9 cellular contexts compared by ENCODE assay signal in the genomic region with DNA sequence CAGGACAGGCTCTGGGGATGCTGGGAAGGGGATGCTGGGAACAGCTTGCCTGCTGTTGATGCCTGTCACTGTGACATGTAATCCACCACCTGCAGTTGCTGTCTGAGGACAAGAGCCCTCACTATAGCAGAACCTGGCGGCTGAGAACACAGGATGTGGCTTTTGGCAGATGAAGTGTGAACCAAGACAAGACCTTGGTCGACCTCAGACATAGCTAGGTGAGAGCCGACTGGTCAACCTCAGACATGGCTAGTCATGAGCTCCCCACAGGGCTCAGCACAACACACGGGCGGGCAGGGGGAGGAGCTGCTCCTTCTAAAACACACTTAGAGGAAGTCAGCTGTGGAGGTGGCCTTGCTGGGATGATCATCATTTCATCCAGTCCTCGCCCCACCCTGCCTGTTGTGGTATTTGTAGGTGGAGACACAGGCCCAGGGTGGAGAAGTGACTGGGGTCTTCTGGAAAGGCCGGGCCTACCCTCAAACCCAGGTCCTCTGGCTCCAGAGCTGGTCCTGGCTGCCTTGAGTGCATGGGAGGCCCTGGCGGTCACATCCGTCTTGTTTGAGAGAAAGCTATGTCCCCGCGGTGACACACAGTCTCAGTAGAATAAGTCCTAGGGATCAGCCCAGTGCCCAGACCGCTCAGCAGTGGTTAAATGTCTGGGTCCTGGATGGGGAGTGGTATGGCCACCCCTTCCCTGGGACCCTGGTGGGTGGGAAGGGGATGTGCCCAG. TPM values are rescaled to one million over a fixed set of nuclear protein-coding genes. Genes with fewer than 3 reads are reported as not detected.
DNase-seq lines count a peak whose midpoint lies in the region; ATAC-seq and TF ChIP-seq lines count a peak whose summit lies in the region.
"Had no signal": no experiment of that assay in that cellular context is flagged by ENCODE, and none has a peak within 500 bp of the region (broad histone marks: within the 10 kb centered on the region; RNA-seq: fewer than 3 reads in every experiment).

No MANE protein-coding gene starts in this region.

- peaks cover 12% of the 10 kb centered on the region for H3K27me3 Mint-ChIP-seq in neural crest cell (ENCODE audit: low read depth)

- TF ChIP-seq CTCF in neural crest cell (conservative IDR thresholded peaks at IDR 0.05) (no peak), BE2C (IDR thresholded peaks at IDR 0.05; ENCODE audit: low read depth, low read length) (no peak)

- H3K9me3 ChIP-seq in BE2C, result no peaks in the 10 kb centered on the region
- H3K9me3 ChIP-seq: ascending aorta had no signal

- peak overlapping the region; percentile 12 for H3K27ac Mint-ChIP-seq in neural crest cell (ENCODE audit: unreplicated experiment)

- ATAC-seq in GM19328 (IDR thresholded peaks at IDR 0.05; ENCODE audit: unreplicated experiment) (peak; percentile 90), HG03139 (IDR thresholded peaks at IDR 0.05; ENCODE audit: unreplicated experiment) (peak; percentile 87)

- H3K4me3 ChIP-seq in BE2C (ENCODE audit: low read depth, low read length), result no peak overlapping the region
- H3K4me3 ChIP-seq: ascending aorta had no signal

- no peaks in the 10 kb centered on the region for H3K9me3 Mint-ChIP-seq in neural crest cell

- H3K36me3 ChIP-seq in BE2C, result no peaks in the 10 kb centered on the region
- H3K36me3 ChIP-seq: ascending aorta had no signal

- peak; percentile 77 for TF ChIP-seq POLR2A in Raji (IDR thresholded peaks at IDR 0.05; ENCODE audit: insufficient read depth, low read depth, low read length)

- peak; percentile 85 for DNase-seq in activated effector memory CD4-positive, alpha-beta T cell treated with Interleukin-2 at 50 U/mL for 16 hours
- DNase-seq in neural crest cell (ENCODE audit: low read depth, low spot score) (no peak), LoVo (ENCODE audit: low spot score) (no peak), ureter (ENCODE audit: low spot score) (no peak), BE2C (no peak)

- H3K36me3 Mint-ChIP-seq in neural crest cell (ENCODE audit: low read depth), result no peaks in the 10 kb centered on the region

- H3K4me3 Mint-ChIP-seq in neural crest cell, result no peak overlapping the region

- no peaks in the 10 kb centered on the region for H3K4me1 ChIP-seq in BE2C

- H3K27me3 ChIP-seq in BE2C, result no peaks in the 10 kb centered on the region
- H3K27me3 ChIP-seq: ascending aorta had no signal

- no peaks in the 10 kb centered on the region for H3K4me1 Mint-ChIP-seq in neural crest cell

RNA-seq across cellular contexts. Expression of a gene that starts 6.1 kb away (rescaled TPM):
- total RNA-seq in neural crest cell (0.27 TPM in 1 of 2 replicates, not detected in the other), ureter (3.0 TPM)
- polyA plus RNA-seq in BE2C (2012; ENCODE audit: insufficient read depth, insufficient read length, low read depth), result 1.0 TPM
- total RNA-seq: ascending aorta had no signal

RNA-seq across cellular contexts. Expression of a gene that starts 31.5 kb away (rescaled TPM):
- total RNA-seq in neural crest cell (22.1 and 25.6 TPM in 2 replicates), ureter (31.3 TPM)
- 90.7 TPM for polyA plus RNA-seq in BE2C (2012; ENCODE audit: insufficient read depth, insufficient read length, low read depth)
